ENCODE assay signal across 12 cellular contexts in the genomic region with DNA sequence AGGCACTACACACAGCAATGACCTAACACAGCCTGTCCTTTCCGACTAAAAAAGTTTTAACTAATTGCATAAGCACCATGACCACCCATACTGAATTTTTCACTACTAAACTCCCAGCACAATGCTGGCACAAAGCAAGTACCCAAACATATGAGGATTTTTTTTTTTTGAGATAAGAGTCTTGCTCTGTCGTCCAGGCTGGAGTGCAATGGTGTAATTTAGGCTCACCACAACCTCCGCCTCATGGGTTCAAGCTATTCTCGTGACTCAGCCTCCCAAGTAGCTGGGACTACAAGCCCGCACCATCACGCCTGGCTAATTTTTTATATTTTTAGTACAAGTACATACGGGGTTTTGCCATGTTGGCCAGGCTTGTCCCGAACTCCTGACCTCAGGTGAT. TPM values are rescaled to one million over a fixed set of nuclear protein-coding genes. Genes with fewer than 3 reads are reported as not detected.
DNase-seq lines count a peak whose midpoint lies in the region; ATAC-seq and TF ChIP-seq lines count a peak whose summit lies in the region.
"Had no signal": no experiment of that assay in that cellular context is flagged by ENCODE, and none has a peak within 500 bp of the region (broad histone marks: within the 10 kb centered on the region; RNA-seq: fewer than 3 reads in every experiment).

No MANE protein-coding gene starts in this region.

- H3K9me3 Mint-ChIP-seq in stimulated activated naive CD8-positive, alpha-beta T cell treated with anti-CD3 and anti-CD28 coated beads, Interleukin-15, Interleukin-2, amounts not matched to agents 100 ng/mL and 50 ng/mL, for 24 hours = peaks cover 8% of the 10 kb centered on the region
- H3K9me3 Mint-ChIP-seq in chondrocyte (ENCODE audit: low read depth) = no peaks in the 10 kb centered on the region
- H3K9me3 Mint-ChIP-seq in naive thymus-derived CD4-positive, alpha-beta T cell = peaks cover 0 to 2% (median 0%) of the 10 kb centered on the region in 11 donors
- H3K9me3 Mint-ChIP-seq: activated T-helper 2 cell treated with anti-CD3 and anti-CD28 coated beads, Interferon-gamma antibody, Interleukin-2, Interleukin-4, amounts not matched to agents 10 μg/mL and 5 μg/mL and 100 μg/mL, durations not matched to agents 14 hours and 24 hours and 36 hours; stimulated activated effector memory CD8-positive, alpha-beta T cell treated with anti-CD3 and anti-CD28 coated beads, Interleukin-12 subunit alpha, Interleukin-12 subunit beta, amount 100 ng/mL, for 72 hours had no signal

- ATAC-seq in stimulated activated naive CD8-positive, alpha-beta T cell treated with anti-CD3 and anti-CD28 coated beads, Interleukin-15, Interleukin-2, amounts not matched to agents 100 U/mL and 50 U/mL, for 24 hours = no peak
- ATAC-seq in naive thymus-derived CD4-positive, alpha-beta T cell = no peak
- no peak for ATAC-seq in aorta (ENCODE audit: low FRiP score)
- ATAC-seq: stimulated activated effector memory CD8-positive, alpha-beta T cell treated with anti-CD3 and anti-CD28 coated beads, Interleukin-12 subunit alpha, Interleukin-12 subunit beta, amount 100 ng/mL, for 72 hours had no signal

- intact Hi-C loops in naive thymus-derived CD4-positive, alpha-beta T cell (cut with micrococcal nuclease) = loop anchor here (2.0 to 5.0 kb wide), 4 partner anchors 15 to 1415 kb away; no protein-coding TSS in a partner anchor
- intact Hi-C loops in aorta (cut with DNase I) = loop anchor here (1.0 to 5.0 kb wide), 3 partner anchors 65 to 82 kb away; no protein-coding TSS in a partner anchor

- peaks cover 17% of the 10 kb centered on the region for H3K36me3 Mint-ChIP-seq in stimulated activated naive CD8-positive, alpha-beta T cell treated with anti-CD3 and anti-CD28 coated beads, Interleukin-15, Interleukin-2, amounts not matched to agents 100 ng/mL and 50 ng/mL, for 24 hours (ENCODE audit: low read depth)
- peaks cover 8% of the 10 kb centered on the region for H3K36me3 Mint-ChIP-seq in chondrocyte (ENCODE audit: low read depth)
- peaks cover 5 to 22% (median 16%) of the 10 kb centered on the region in 5 donors for H3K36me3 Mint-ChIP-seq in naive thymus-derived CD4-positive, alpha-beta T cell

- H3K27me3 Mint-ChIP-seq in stimulated activated naive CD8-positive, alpha-beta T cell treated with anti-CD3 and anti-CD28 coated beads, Interleukin-15, Interleukin-2, amounts not matched to agents 100 ng/mL and 50 ng/mL, for 24 hours = no peaks in the 10 kb centered on the region
- H3K27me3 Mint-ChIP-seq in chondrocyte (ENCODE audit: low read depth) = no peaks in the 10 kb centered on the region
- no peaks in the 10 kb centered on the region for H3K27me3 Mint-ChIP-seq in naive thymus-derived CD4-positive, alpha-beta T cell

- 5 to 9% methylated on average over 8 of the region's 8 CpGs for WGBS in aorta, 2 donors

- H3K4me1 ChIP-seq in naive thymus-derived CD4-positive, alpha-beta T cell (ENCODE audit: control insufficient read depth in 2 of 2, insufficient read depth in 2 of 2, low read length in 2 of 2) = peaks cover 20 to 28% of the 10 kb centered on the region in 2 donors
- peaks cover 0 to 4% of the 10 kb centered on the region in 2 donors for H3K4me1 ChIP-seq in aorta (ENCODE audit: control insufficient read depth in 1 of 2, insufficient read depth in 2 of 2, low read length in 2 of 2)

- CTCF ChIA-PET in naive thymus-derived CD4-positive, alpha-beta T cell (lab: Charles Lee) = interaction anchor here (0.6 to 2.6 kb wide), 2 partner anchors 118 to 856 kb away, joined by 3 to 7 read pairs; no protein-coding TSS in a partner anchor

- H3K9me3 ChIP-seq in naive thymus-derived CD4-positive, alpha-beta T cell (ENCODE audit: control insufficient read depth in 2 of 3, low read length in 3 of 3) = no peaks in the 10 kb centered on the region
- no peaks in the 10 kb centered on the region for H3K9me3 ChIP-seq in aorta (ENCODE audit: control insufficient read depth, low read length)

- no peak for DNase-seq in stimulated activated naive CD8-positive, alpha-beta T cell treated with anti-CD3 and anti-CD28 coated beads, Interleukin-15, Interleukin-2, amounts not matched to agents 100 U/mL and 50 U/mL, for 24 hours
- DNase-seq in chondrocyte (ENCODE audit: low spot score) (no peak), aorta (no peak), UCSD-AML1 (lab: John Stamatoyannopoulos, UW; ENCODE audit: unreplicated experiment) (no peak), OCI-M1 (lab: John Stamatoyannopoulos, UW) (no peak)
- no peak for DNase-seq in naive thymus-derived CD4-positive, alpha-beta T cell
- DNase-seq in activated CD4-positive, alpha-beta T cell treated with anti-CD3 and anti-CD28 coated beads for 1 hour = no peak
- DNase-seq: NCI-H82 had no signal

- no peak overlapping the region for H3K4me3 ChIP-seq in naive thymus-derived CD4-positive, alpha-beta T cell (ENCODE audit: low read length)
- no peak overlapping the region for H3K4me3 ChIP-seq in aorta (ENCODE audit: low read length in 2 of 2)

- no peak for TF ChIP-seq CTCF in chondrocyte (IDR thresholded peaks at IDR 0.05)

- no peak overlapping the region for H3K4me3 Mint-ChIP-seq in stimulated activated naive CD8-positive, alpha-beta T cell treated with anti-CD3 and anti-CD28 coated beads, Interleukin-15, Interleukin-2, amounts not matched to agents 100 ng/mL and 50 ng/mL, for 24 hours
- no peak overlapping the region for H3K4me3 Mint-ChIP-seq in chondrocyte (ENCODE audit: unreplicated experiment)
- H3K4me3 Mint-ChIP-seq in naive thymus-derived CD4-positive, alpha-beta T cell = peak overlapping the region in 5 of 10 donors; percentile 9 to 31 (median 27)
- H3K4me3 Mint-ChIP-seq: CD14-positive monocyte; stimulated activated effector memory CD8-positive, alpha-beta T cell treated with anti-CD3 and anti-CD28 coated beads, Interleukin-12 subunit alpha, Interleukin-12 subunit beta, amount 100 ng/mL, for 72 hours had no signal

- POLR2A ChIA-PET in naive thymus-derived CD4-positive, alpha-beta T cell (lab: Charles Lee) = interaction anchor here (0.5 to 1.3 kb wide), 4 partner anchors 11 to 42 kb away, joined by 3 to 4 read pairs (median 3); no protein-coding TSS in a partner anchor

- peaks cover 0 to 5% (median 0%) of the 10 kb centered on the region in 3 experiments for H3K36me3 ChIP-seq in naive thymus-derived CD4-positive, alpha-beta T cell (ENCODE audit: control insufficient read depth in 2 of 3, insufficient read depth in 3 of 3, low read length in 3 of 3)
- H3K36me3 ChIP-seq in aorta (ENCODE audit: control insufficient read depth in 1 of 2, insufficient read depth in 2 of 2, low read length in 1 of 2) = peaks cover 0 to 2% of the 10 kb centered on the region in 2 donors

- H3K27ac Mint-ChIP-seq in stimulated activated naive CD8-positive, alpha-beta T cell treated with anti-CD3 and anti-CD28 coated beads, Interleukin-15, Interleukin-2, amounts not matched to agents 100 ng/mL and 50 ng/mL, for 24 hours = peak overlapping the region; percentile 31
- H3K27ac Mint-ChIP-seq in chondrocyte (ENCODE audit: unreplicated experiment) = peak overlapping the region; percentile 76
- H3K27ac Mint-ChIP-seq in naive thymus-derived CD4-positive, alpha-beta T cell = peak overlapping the region in 6 of 9 donors; percentile 10 to 71 (median 54)
- H3K27ac Mint-ChIP-seq: activated T-helper 2 cell treated with anti-CD3 and anti-CD28 coated beads, Interferon-gamma antibody, Interleukin-2, Interleukin-4, amounts not matched to agents 10 μg/mL and 5 μg/mL and 100 μg/mL, durations not matched to agents 14 hours and 24 hours and 36 hours; stimulated activated effector memory CD8-positive, alpha-beta T cell treated with anti-CD3 and anti-CD28 coated beads, Interleukin-12 subunit alpha, Interleukin-12 subunit beta, amount 100 ng/mL, for 72 hours had no signal

- H3K27ac ChIP-seq in naive thymus-derived CD4-positive, alpha-beta T cell (ENCODE audit: low read depth, low read length) = no peak overlapping the region
- H3K27ac ChIP-seq in aorta (ENCODE audit: low read depth in 1 of 2, low read length in 2 of 2) = no peak overlapping the region

- H3K27me3 ChIP-seq in naive thymus-derived CD4-positive, alpha-beta T cell (ENCODE audit: control insufficient read depth in 2 of 2, insufficient read depth in 2 of 2, low read length in 2 of 2) = no peaks in the 10 kb centered on the region
- no peaks in the 10 kb centered on the region for H3K27me3 ChIP-seq in aorta (ENCODE audit: control insufficient read depth in 1 of 2, insufficient read depth in 2 of 2, low read length in 1 of 2)

- peaks cover 22% of the 10 kb centered on the region for H3K4me1 Mint-ChIP-seq in stimulated activated naive CD8-positive, alpha-beta T cell treated with anti-CD3 and anti-CD28 coated beads, Interleukin-15, Interleukin-2, amounts not matched to agents 100 ng/mL and 50 ng/mL, for 24 hours (ENCODE audit: low read depth)
- peaks cover 29% of the 10 kb centered on the region for H3K4me1 Mint-ChIP-seq in chondrocyte (ENCODE audit: low read depth)
- peaks cover 10 to 37% (median 28%) of the 10 kb centered on the region in 7 donors for H3K4me1 Mint-ChIP-seq in naive thymus-derived CD4-positive, alpha-beta T cell

RNA-seq across cellular contexts. Expression of gene UBE2H, which starts 5.1 kb away (rescaled TPM):
- total RNA-seq in chondrocyte (137 to 172 TPM (median 167 TPM) in 3 replicates), aorta (100 to 1,000 TPM; 141 to 173 TPM)
- total RNA-seq in naive thymus-derived CD4-positive, alpha-beta T cell = 10 to 100 TPM; 32.0 to 69.2 (median 49.1) TPM
- polyA plus RNA-seq in naive thymus-derived CD4-positive, alpha-beta T cell = 10 to 100 TPM; 40.3 to 53.9 TPM
- 10 to 100 TPM; 52.3 to 57.9 TPM for polyA plus RNA-seq in aorta
